19 cellular contexts compared by ENCODE assay signal in the genomic region with DNA sequence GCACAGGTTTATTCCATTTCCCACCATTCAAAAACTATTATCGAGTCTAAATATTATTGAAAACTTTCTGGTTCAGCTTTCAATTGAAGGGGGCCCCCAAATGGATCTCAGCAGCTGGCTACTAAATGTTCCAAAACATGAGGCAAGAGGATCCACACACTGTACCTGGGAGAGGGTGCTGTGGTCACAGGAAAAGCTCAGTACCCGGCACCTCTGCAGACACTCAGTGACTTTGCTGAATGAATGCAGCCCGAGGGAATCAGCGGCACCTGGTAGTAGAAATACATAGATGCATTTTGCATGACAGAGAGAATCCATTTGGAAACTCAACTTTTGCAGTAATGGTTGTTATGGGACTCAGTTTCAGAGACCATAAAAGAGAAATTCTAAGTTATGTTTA.
"Had no signal": no experiment of that assay in that cellular context is flagged by ENCODE, and none has a peak within 500 bp of the region (broad histone marks: within the 10 kb centered on the region; RNA-seq: fewer than 3 reads in every experiment).

No MANE protein-coding gene starts in this region.

- H3K4me1 ChIP-seq: foreskin keratinocyte, heart right ventricle, left lung, lower lobe of right lung had no signal

- H3K4me3 ChIP-seq: coronary artery, heart right ventricle, left lung, lower lobe of right lung, mucosa of descending colon had no signal

- H3K27me3 ChIP-seq: foreskin keratinocyte, heart right ventricle, left lung had no signal

- DNase-seq: effector CD8-positive, alpha-beta T cell; effector memory CD8-positive, alpha-beta T cell; endodermal cell; erythroblast; foreskin keratinocyte; glutamatergic neuron; head of caudate nucleus; heart right ventricle; hippocampal formation; left cardiac atrium; left lung; left ventricle myocardium superior; lower lobe of right lung; mesenchymal stem cell; mucosa of descending colon; naive B cell had no signal

- H3K27ac ChIP-seq: coronary artery, epithelial cell of prostate, foreskin keratinocyte, heart right ventricle, left lung, lower lobe of right lung had no signal

- H3K36me3 ChIP-seq: heart right ventricle, left lung, lower lobe of right lung had no signal

- ATAC-seq: effector memory CD8-positive, alpha-beta T cell; esophagus mucosa; foreskin keratinocyte; heart right ventricle; left cardiac atrium; left lung; left ventricle myocardium superior; lower lobe of right lung; mucosa of descending colon had no signal
